ENCODE assay signal across 11 cellular contexts in genomic region chr1:64476251-64476952, GRCh38. TPM values are rescaled to one million over a fixed set of nuclear protein-coding genes. Genes with fewer than 3 reads are reported as not detected.
DNase-seq lines count a peak whose midpoint lies in the region; ATAC-seq, FAIRE-seq and TF ChIP-seq lines count a peak whose summit lies in the region.
"Had no signal": no experiment of that assay in that cellular context is flagged by ENCODE, and none has a peak within 500 bp of the region (broad histone marks: within the 10 kb centered on the region; RNA-seq: fewer than 3 reads in every experiment).

No MANE protein-coding gene starts in this region.

- H3K9me3 ChIP-seq in GM23248 (ENCODE audit: low read depth) (no peaks in the 10 kb centered on the region), astrocyte (ENCODE audit: insufficient read depth, low read depth, low read length) (no peaks in the 10 kb centered on the region), gastrocnemius medialis (no peaks in the 10 kb centered on the region)

- peaks cover 61% of the 10 kb centered on the region for H3K4me1 Mint-ChIP-seq in astrocyte (ENCODE audit: low read depth, unreplicated experiment)

- in situ Hi-C loops in GM23248 (cut with MboI) (no loop called here), gastrocnemius medialis (cut with MboI; ENCODE audit: low sequenced_read_pairs in 4 of 4) (no loop called here), G401 (cut with HindIII; ENCODE audit: low sequenced_read_pairs) (no loop called here)

- H3K4me2 ChIP-seq in GM23248 (ENCODE audit: unreplicated experiment) = peak overlapping the region; percentile 42
- H3K4me2 ChIP-seq in astrocyte (ENCODE audit: low read length) = peak overlapping the region; percentile 46

- WGBS in GM23248 (ENCODE audit: low coverage in 1 of 2, low lambda C conversion rate in 2 of 2, missing lambda C conversion rate in 2 of 2), 2 experiments = 33 to 35% methylated on average over 4 of the region's 4 CpGs

- DNase-seq in GM23248 = peak; percentile 86
- DNase-seq in astrocyte (ENCODE audit: low read depth) = peak; percentile 91
- DNase-seq in left cardiac atrium = no peak
- DNase-seq in gastrocnemius medialis = no peak
- no peak for DNase-seq in stimulated activated CD4-positive, alpha-beta T cell treated with anti-CD3 and anti-CD28 coated beads, Interleukin-12 subunit alpha, Interleukin-12 subunit beta, amount 100 ng/mL, for 4 hours
- DNase-seq in NCI-H1436 (lab: John Stamatoyannopoulos, UW) = no peak
- no peak for DNase-seq in G401 (ENCODE audit: low spot score)
- DNase-seq in SK-N-DZ (ENCODE audit: low spot score) = no peak

- no peaks in the 10 kb centered on the region for H3K9me2 ChIP-seq in GM23248 (ENCODE audit: insufficient read depth)

- no peaks in the 10 kb centered on the region for H3K36me3 Mint-ChIP-seq in astrocyte (ENCODE audit: low read depth, unreplicated experiment)
- H3K36me3 Mint-ChIP-seq: activated naive CD8-positive, alpha-beta T cell had no signal

- no peak overlapping the region; the same call in 1 of the 2 replicates for H3K4me3 ChIP-seq in GM23248
- no peak overlapping the region for H3K4me3 ChIP-seq in astrocyte (ENCODE audit: insufficient read depth, low read depth, low read length)
- H3K4me3 ChIP-seq in gastrocnemius medialis = no peak overlapping the region

- no peak for TF ChIP-seq POLR2A in gastrocnemius medialis (IDR thresholded peaks at IDR 0.05)

- H3K4me1 ChIP-seq in GM23248 (ENCODE audit: insufficient read depth) (peaks cover 22% of the 10 kb centered on the region), astrocyte (ENCODE audit: insufficient read depth, low read length) (peaks cover 23% of the 10 kb centered on the region), gastrocnemius medialis (peaks cover 24 to 31% of the 10 kb centered on the region in 2 donors)

- H3K9ac ChIP-seq in GM23248 = peak overlapping the region; percentile 2; the same call in 1 of the 2 replicates
- no peak overlapping the region for H3K9ac ChIP-seq in astrocyte (ENCODE audit: low read length)

- peak overlapping the region; percentile 55 for H3K27ac Mint-ChIP-seq in astrocyte (ENCODE audit: unreplicated experiment)
- H3K27ac Mint-ChIP-seq: activated naive CD8-positive, alpha-beta T cell had no signal

- peak; percentile 96 for FAIRE-seq in astrocyte (lab: Jason Lieb, UNC)
- FAIRE-seq: islet of Langerhans had no signal

- H2AFZ ChIP-seq in GM23248 = no peak overlapping the region
- H2AFZ ChIP-seq in astrocyte (ENCODE audit: low read depth, low read length) = no peak overlapping the region

- intact Hi-C loops in left cardiac atrium (cut with DNase I) (no loop called here), gastrocnemius medialis (cut with DNase I; ENCODE audit: low total_unique reads) (loop anchor here (5.0 kb wide), 1 partner anchor 41 kb away; no protein-coding TSS in a partner anchor)

- H3K27ac ChIP-seq in GM23248 (peak overlapping the region; percentile 49), astrocyte (ENCODE audit: low read depth, low read length) (no peak overlapping the region), gastrocnemius medialis (peak overlapping the region; percentile 4 to 18 (median 10))

- H4K20me1 ChIP-seq in GM23248 (ENCODE audit: insufficient read depth) (no peaks in the 10 kb centered on the region), astrocyte (ENCODE audit: insufficient read depth, low read length) (peaks cover 49% of the 10 kb centered on the region)

- H3F3A ChIP-seq in GM23248 (ENCODE audit: insufficient read depth) = peaks cover 14% of the 10 kb centered on the region; the same call in 1 of the 2 replicates

- peaks cover 29% of the 10 kb centered on the region for H3K79me2 ChIP-seq in GM23248 (ENCODE audit: insufficient read depth)
- peaks cover 32% of the 10 kb centered on the region for H3K79me2 ChIP-seq in astrocyte (ENCODE audit: insufficient read depth, low read length)

- ATAC-seq in left cardiac atrium (peak; percentile 85 to 87), gastrocnemius medialis (peak; percentile 13 to 83)

- H3K36me3 ChIP-seq in GM23248 (ENCODE audit: low read depth) (no peaks in the 10 kb centered on the region), astrocyte (ENCODE audit: insufficient read depth, low read length) (no peaks in the 10 kb centered on the region), gastrocnemius medialis (no peaks in the 10 kb centered on the region)

- H3K27me3 Mint-ChIP-seq in astrocyte (ENCODE audit: low read depth, unreplicated experiment) = no peaks in the 10 kb centered on the region

- H3K4me3 Mint-ChIP-seq in astrocyte (ENCODE audit: unreplicated experiment) = peak overlapping the region; percentile 0
- H3K4me3 Mint-ChIP-seq: activated naive CD8-positive, alpha-beta T cell had no signal

- no peaks in the 10 kb centered on the region for H3K9me3 Mint-ChIP-seq in astrocyte (ENCODE audit: unreplicated experiment)

- TF ChIP-seq CTCF in astrocyte (IDR thresholded peaks at IDR 0.05; ENCODE audit: insufficient read depth, low read depth, low read length) = no peak
- TF ChIP-seq CTCF in gastrocnemius medialis (IDR thresholded peaks at IDR 0.05 in 4 of 5, conservative IDR thresholded peaks at IDR 0.05 in 1 of 5) = no peak

- H3K27me3 ChIP-seq in GM23248 (replicated peaks; ENCODE audit: insufficient read depth) (no peaks in the 10 kb centered on the region), astrocyte (ENCODE audit: insufficient read depth, low read length) (no peaks in the 10 kb centered on the region), gastrocnemius medialis (no peaks in the 10 kb centered on the region)

RNA-seq across cellular contexts. Expression of gene CACHD1, which starts 6.5 kb away (rescaled TPM):
- 5.6 and 9.3 TPM in 2 replicates for total RNA-seq in GM23248 (2014; rRNA removed; shearing (Covaris generic))
- 1.4 and 1.9 TPM in 2 replicates for polyA plus RNA-seq in GM23248 (2016; fragmentation: Nextera tagmentation; extraction: Ambion mirVana)
- total RNA-seq in astrocyte (21.2 and 28.3 TPM in 2 replicates), left cardiac atrium (1 to 10 TPM; 3.5 to 9.2 TPM), gastrocnemius medialis (1 to 10 TPM; 2.2 to 3.6 (median 2.9) TPM)
- 0.18 and 0.31 TPM in 2 replicates for total RNA-seq in G401 (2014; rRNA removed; shearing (Covaris generic))
- polyA plus RNA-seq in SK-N-DZ (2014; cell fraction: cytosol; rRNA removed) = 7.8 and 8.8 TPM in 2 replicates
- polyA plus RNA-seq in SK-N-DZ (2014; cell fraction: nucleus; rRNA removed) = 7.1 and 10.4 TPM in 2 replicates
- total RNA-seq: T-helper 1 cell treated with Interleukin-12 subunit alpha and Interleukin-12 subunit beta and Interleukin-4 antibody, amounts not matched to agents 30 ng/mL and 1 ng/mL, for 36 hours had no signal

Comparison
In these comparisons a context has a peak if more than half of its experiments do, and no peak if none do; other contexts are left out.
1. DNase-seq: peak in GM23248 (single experiment) and astrocyte (single experiment); none in left cardiac atrium (single experiment), gastrocnemius medialis (0 of 2), stimulated activated CD4-positive, alpha-beta T cell treated with anti-CD3 and anti-CD28 coated beads, Interleukin-12 subunit alpha, Interleukin-12 subunit beta, amount 100 ng/mL, for 4 hours (single experiment), NCI-H1436 (single experiment), G401 (single experiment) and SK-N-DZ (single experiment).